1 cellular context compared by ENCODE assay signal in the genomic region with DNA sequence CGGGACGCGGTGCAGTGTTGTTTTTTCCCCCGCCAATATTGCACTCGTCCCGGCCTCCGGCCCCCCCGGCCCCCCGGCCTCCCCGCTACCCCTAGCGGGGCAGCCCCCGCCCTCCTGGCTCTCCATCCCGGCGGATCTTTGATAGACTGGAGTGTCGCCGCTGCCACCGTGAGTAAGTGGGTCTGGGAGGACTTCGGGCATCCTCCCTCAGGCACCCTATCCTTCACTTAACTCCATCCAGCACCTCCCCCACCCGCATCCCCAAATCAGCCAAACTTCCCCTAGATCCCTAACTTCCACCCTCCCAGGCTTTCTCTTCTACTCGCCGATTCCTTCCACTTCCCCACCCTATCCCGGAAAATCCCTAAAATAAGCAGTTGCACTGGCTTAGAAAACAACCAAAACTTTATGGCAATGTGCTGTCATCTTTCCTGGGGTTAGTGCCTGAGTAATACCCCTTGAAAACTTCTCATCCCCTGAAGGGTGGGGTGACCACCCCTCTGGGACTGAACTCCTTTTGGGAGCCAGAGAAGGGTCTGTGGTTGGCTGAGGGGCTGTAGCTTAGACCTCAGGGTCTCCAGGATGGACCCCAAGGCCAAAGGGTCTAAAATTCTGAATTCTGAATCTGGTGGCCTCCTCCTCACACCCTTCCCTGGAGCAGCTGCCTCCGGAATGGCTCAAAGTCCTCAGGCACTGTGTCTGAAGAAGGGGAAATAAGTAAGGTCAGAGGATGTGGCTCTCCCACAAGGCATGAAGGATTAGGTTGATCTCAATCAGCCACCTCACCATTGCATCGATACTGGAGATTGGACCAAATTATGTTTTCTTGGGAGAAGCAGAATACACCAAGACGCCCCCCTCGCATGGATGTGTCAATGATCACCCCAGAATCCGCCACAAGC.
TF ChIP-seq lines count a peak whose summit lies in the region.

No MANE protein-coding gene starts in this region.

TF ChIP-seq in HepG2, 621 proteins besides CTCF, POLR2A, EP300 and RAD21:
- no peak for TF ChIP-seq ZSCAN29 (CRISPR knock-in tag; conservative IDR thresholded peaks at IDR 0.05)
